3 cellular contexts compared by ENCODE assay signal in genomic region chr21:18663663-18664062, GRCh38.
"Had no signal": no experiment of that assay in that cellular context is flagged by ENCODE, and none has a peak within 500 bp of the region (broad histone marks: within the 10 kb centered on the region; RNA-seq: fewer than 3 reads in every experiment).

No MANE protein-coding gene starts in this region.

- DNase-seq: GDM1, GF-D8 had no signal

- ATAC-seq: GM12878 had no signal

- H3K4me3 ChIP-seq: GM12878 had no signal
